31 cellular contexts compared by ENCODE assay signal in genomic region chr4:158099686-158100085, GRCh38.
"Had no signal": no experiment of that assay in that cellular context is flagged by ENCODE, and none has a peak within 500 bp of the region (broad histone marks: within the 10 kb centered on the region; RNA-seq: fewer than 3 reads in every experiment).

No MANE protein-coding gene starts in this region.

- H3K4me1 Mint-ChIP-seq: activated CD4-positive, alpha-beta T cell treated with anti-CD3 and anti-CD28 coated beads for 36 hours; activated naive CD4-positive, alpha-beta T cell treated with anti-CD3 and anti-CD28 coated beads, Interleukin-2, amount 50 U/mL, for 24 hours; T-cell had no signal

- H3K27me3 Mint-ChIP-seq: activated CD4-positive, alpha-beta T cell treated with anti-CD3 and anti-CD28 coated beads for 36 hours; activated CD8-positive, alpha-beta T cell treated with anti-CD3 and anti-CD28 coated beads for 36 hours; activated naive CD4-positive, alpha-beta T cell treated with anti-CD3 and anti-CD28 coated beads, Interleukin-2, amount 50 U/mL, for 24 hours; T-cell had no signal

- H3K27ac ChIP-seq: SK-N-MC, VCaP had no signal

- DNase-seq: activated CD4-positive, alpha-beta T cell treated with anti-CD3 and anti-CD28 coated beads for 36 hours; activated CD4-positive, alpha-beta T cell treated with anti-CD3 and anti-CD28 coated beads, Interleukin-2, amount 50 U/mL, for 1 hour; activated CD8-positive, alpha-beta memory T cell treated with anti-CD3 and anti-CD28 coated beads, Interleukin-2, amount 50 U/mL, for 48 hours; activated CD8-positive, alpha-beta T cell treated with anti-CD3 and anti-CD28 coated beads for 36 hours; activated effector memory CD4-positive, alpha-beta T cell treated with Interleukin-2 at 50 U/mL for 16 hours; activated naive CD4-positive, alpha-beta T cell; activated T-cell treated with anti-CD3 and anti-CD28 coated beads, Interleukin-2, amount 50 U/mL, for 1 hour; aorta; Kasumi-1; KBM-7; NCI-H1092; NCI-H1417; NCI-H1694; NCI-H2029; NCI-H345; NCI-H510A; NCI-H526 treated with DMSO at 0.1 percent for 48 hours; NCI-H82; OCI-M1; RPMI8226; T-cell; T-helper 2 cell; T1000 had no signal

- H3K4me3 ChIP-seq: SK-N-MC had no signal

- ATAC-seq: activated CD4-positive, alpha-beta T cell treated with anti-CD3 and anti-CD28 coated beads for 36 hours; activated CD8-positive, alpha-beta T cell treated with anti-CD3 and anti-CD28 coated beads for 36 hours; Panc1; Right ventricle myocardium inferior; T-cell had no signal

- H3K36me3 Mint-ChIP-seq: activated naive CD4-positive, alpha-beta T cell treated with anti-CD3 and anti-CD28 coated beads, Interleukin-2, amount 50 U/mL, for 24 hours; T-cell had no signal

- H3K4me3 Mint-ChIP-seq: activated CD4-positive, alpha-beta T cell treated with anti-CD3 and anti-CD28 coated beads for 36 hours; activated CD8-positive, alpha-beta T cell treated with anti-CD3 and anti-CD28 coated beads for 36 hours; activated naive CD4-positive, alpha-beta T cell treated with anti-CD3 and anti-CD28 coated beads, Interleukin-2, amount 50 U/mL, for 24 hours; activated T-helper 1 cell treated with anti-CD3 and anti-CD28 coated beads, Interleukin-12 subunit alpha, Interleukin-12 subunit beta, Interleukin-2, Interleukin-4 antibody, amounts not matched to agents 30 ng/mL and 10 ng/mL and 1 ng/mL, durations not matched to agents 14 hours and 24 hours and 36 hours; T-cell had no signal

- FAIRE-seq: bronchial epithelial cell, TTC549 had no signal

- H3K9me3 Mint-ChIP-seq: activated CD8-positive, alpha-beta T cell treated with anti-CD3 and anti-CD28 coated beads for 36 hours; activated naive CD4-positive, alpha-beta T cell treated with anti-CD3 and anti-CD28 coated beads, Interleukin-2, amount 50 U/mL, for 24 hours; activated T-helper 1 cell treated with anti-CD3 and anti-CD28 coated beads, Interleukin-12 subunit alpha, Interleukin-12 subunit beta, Interleukin-2, Interleukin-4 antibody, amounts not matched to agents 30 ng/mL and 10 ng/mL and 1 ng/mL, durations not matched to agents 14 hours and 24 hours and 36 hours had no signal

- H3K27ac Mint-ChIP-seq: activated CD4-positive, alpha-beta T cell treated with anti-CD3 and anti-CD28 coated beads for 36 hours; activated CD8-positive, alpha-beta T cell treated with anti-CD3 and anti-CD28 coated beads for 36 hours; activated naive CD4-positive, alpha-beta T cell treated with anti-CD3 and anti-CD28 coated beads, Interleukin-2, amount 50 U/mL, for 24 hours; activated T-helper 1 cell treated with anti-CD3 and anti-CD28 coated beads, Interleukin-12 subunit alpha, Interleukin-12 subunit beta, Interleukin-2, Interleukin-4 antibody, amounts not matched to agents 30 ng/mL and 10 ng/mL and 1 ng/mL, durations not matched to agents 14 hours and 24 hours and 36 hours; T-cell had no signal
